Comparison of ENCODE assay signal across 19 cellular contexts in the genomic region with DNA sequence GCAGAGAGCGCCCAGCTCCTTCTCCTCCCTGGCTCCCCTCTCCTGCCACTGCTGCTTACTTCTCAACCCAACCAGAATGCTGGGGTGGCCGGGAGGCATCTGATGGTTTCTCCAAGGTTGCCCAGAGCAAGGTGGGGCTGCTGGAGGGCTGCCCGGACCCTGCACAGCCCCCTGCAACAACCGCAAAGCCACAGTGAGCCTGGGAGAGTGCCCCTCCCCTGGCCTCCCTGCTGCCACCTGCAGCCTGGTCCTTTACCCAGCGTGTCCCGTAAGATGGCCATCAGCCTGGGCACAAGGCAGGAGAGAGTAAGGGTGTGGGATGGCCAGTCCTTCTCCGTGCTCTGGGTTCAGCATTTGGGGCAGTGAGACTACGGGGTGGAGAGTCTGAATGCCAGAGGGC. TPM values are rescaled to one million over a fixed set of nuclear protein-coding genes. Genes with fewer than 3 reads are reported as not detected.
DNase-seq lines count a peak whose midpoint lies in the region; ATAC-seq, FAIRE-seq and TF ChIP-seq lines count a peak whose summit lies in the region.
"Had no signal": no experiment of that assay in that cellular context is flagged by ENCODE, and none has a peak within 500 bp of the region (broad histone marks: within the 10 kb centered on the region; RNA-seq: fewer than 3 reads in every experiment).

No MANE protein-coding gene starts in this region.

- no peak overlapping the region for H3K4me3 ChIP-seq in HepG2 (replicated peaks in 1 of 3; ENCODE audit: insufficient read depth in 1 of 3, low read depth in 2 of 3, low read length in 3 of 3)
- H3K4me3 ChIP-seq in right lobe of liver, result no peak overlapping the region
- no peak overlapping the region for H3K4me3 ChIP-seq in WERI-Rb-1 (ENCODE audit: low read depth, low read length)
- no peak overlapping the region for H3K4me3 ChIP-seq in Karpas-422 (ENCODE audit: low read length)
- no peak overlapping the region for H3K4me3 ChIP-seq in gastroesophageal sphincter
- H3K4me3 ChIP-seq: GM12878 had no signal

- peaks cover 2% of the 10 kb centered on the region for H3K79me2 ChIP-seq in HepG2 (ENCODE audit: insufficient read depth, low read length)
- H3K79me2 ChIP-seq in Karpas-422 (ENCODE audit: low read length), result no peaks in the 10 kb centered on the region

- WGBS in HepG2 (ENCODE audit: low lambda C conversion rate), result 100% methylated on average over 6 of the region's 8 CpGs
- 84% methylated on average over 3 of the region's 8 CpGs for WGBS in right lobe of liver (ENCODE audit: insufficient coverage, low coverage, low lambda C conversion rate, missing lambda C conversion rate)
- no CpG with 5 or more reads among the region's 8 CpGs for WGBS in gastroesophageal sphincter (ENCODE audit: low coverage in 1 of 2), 2 donors

- TF ChIP-seq RAD21 in HepG2 (CRISPR knock-in tag; IDR thresholded peaks at IDR 0.05), result no peak

- H3K4me1 ChIP-seq in HepG2 (ENCODE audit: insufficient read depth, low read length) (no peaks in the 10 kb centered on the region), right lobe of liver (no peaks in the 10 kb centered on the region), Karpas-422 (ENCODE audit: low read length) (no peaks in the 10 kb centered on the region), gastroesophageal sphincter (no peaks in the 10 kb centered on the region)
- H3K4me1 ChIP-seq: Caco-2 had no signal

- in situ Hi-C loops in HepG2 (cut with HindIII; ENCODE audit: extremely low pct_ligation_motif_present, low pct_unique_long_range_greater_than_20kb), result no loop called here

- H3K4me2 ChIP-seq in HepG2 (ENCODE audit: low read depth, low read length) (no peak overlapping the region), Karpas-422 (ENCODE audit: low read depth, low read length, poor library complexity, severe bottlenecking) (no peak overlapping the region)

- H4K20me1 ChIP-seq in HepG2 (ENCODE audit: insufficient read depth, low read length) (no peaks in the 10 kb centered on the region), Karpas-422 (ENCODE audit: insufficient read depth, low read depth, low read length) (no peaks in the 10 kb centered on the region)

- CTCF ChIA-PET in HepG2 (lab: Yijun Ruan, JAX; ENCODE audit: low intra/inter-chr PET ratio, low total read pairs), result interaction anchor here (0.8 kb wide), 1 partner anchor 95 kb away, joined by 3 read pairs; no protein-coding TSS in a partner anchor

- POLR2A ChIA-PET in HepG2 (lab: Yijun Ruan, JAX), result no interaction called here

- TF ChIP-seq CTCF in HepG2 (CRISPR knock-in tag; IDR thresholded peaks at IDR 0.05) (no peak), right lobe of liver (IDR thresholded peaks at IDR 0.05) (no peak), WERI-Rb-1 (IDR thresholded peaks at IDR 0.05; ENCODE audit: low read depth, low read length) (peak; percentile 53), gastroesophageal sphincter (IDR thresholded peaks at IDR 0.05) (no peak)

- no peak for FAIRE-seq in HepG2 (lab: Jason Lieb, UNC)
- FAIRE-seq: GM12878, RCC 7860 had no signal

- TF ChIP-seq EP300 in HepG2 (IDR thresholded peaks at IDR 0.05; ENCODE audit: low read depth in 2 of 2, low read length in 2 of 2) (no peak), HepG2 (CRISPR knock-in tag; IDR thresholded peaks at IDR 0.05; ENCODE audit: borderline replicate concordance) (no peak), gastroesophageal sphincter (IDR thresholded peaks at IDR 0.05) (no peak)

- H3K27ac ChIP-seq in HepG2 (ENCODE audit: extremely low read length, insufficient read depth, low read length), result no peak overlapping the region
- H3K27ac ChIP-seq in right lobe of liver, result no peak overlapping the region
- H3K27ac ChIP-seq in WERI-Rb-1, result no peak overlapping the region
- H3K27ac ChIP-seq in Karpas-422 (ENCODE audit: low read length), result no peak overlapping the region
- no peak overlapping the region for H3K27ac ChIP-seq in gastroesophageal sphincter

- intact Hi-C loops in HepG2 (cut with micrococcal nuclease; ENCODE audit: unreplicated experiment), result no loop called here
- intact Hi-C loops in right lobe of liver (cut with DNase I), result no loop called here
- intact Hi-C loops in left colon (cut with DNase I, micrococcal nuclease), result no loop called here

- H3K9me3 ChIP-seq in HepG2 (ENCODE audit: low read length) (no peaks in the 10 kb centered on the region), right lobe of liver (no peaks in the 10 kb centered on the region), WERI-Rb-1 (ENCODE audit: severe bottlenecking) (peaks cover 4% of the 10 kb centered on the region), Karpas-422 (ENCODE audit: low read length) (no peaks in the 10 kb centered on the region), gastroesophageal sphincter (no peaks in the 10 kb centered on the region)

- BruUV-seq in HepG2 (replicated peaks; lab: Mats Ljungman, UMichigan), result no TSS peak

- DNase-seq in HepG2 (ENCODE audit: low spot score) (no peak), right lobe of liver (no peak), WERI-Rb-1 (no peak), left colon (no peak), Karpas-422 (no peak), NOMO-1 treated with dmso at 0.1 percent for 144 hours (lab: John Stamatoyannopoulos, UW; ENCODE audit: unreplicated experiment) (no peak)
- DNase-seq: Caco-2; CD4-positive, alpha-beta T cell; GF-D8; H7; NCI-H1417 treated with DMSO at 0.1 percent for 48 hours; NCI-H2029 treated with DMSO at 0.1 percent for 48 hours; NCI-H2171; NCI-H526 treated with DMSO at 0.1 percent for 48 hours; Right ventricle myocardium superior had no signal

- H2AFZ ChIP-seq in HepG2 (ENCODE audit: low read length) (no peak overlapping the region), Karpas-422 (ENCODE audit: low read length) (no peak overlapping the region)

- H3K36me3 ChIP-seq in HepG2 (replicated peaks in 1 of 2; ENCODE audit: control insufficient read depth in 1 of 2, insufficient read depth in 2 of 2, low read length in 2 of 2), result peaks cover 10 to 11% of the 10 kb centered on the region in 2 experiments; a peak in 3 of 5 replicates
- H3K36me3 ChIP-seq in right lobe of liver, result no peaks in the 10 kb centered on the region
- no peaks in the 10 kb centered on the region for H3K36me3 ChIP-seq in WERI-Rb-1
- no peaks in the 10 kb centered on the region; the same call in 1 of the 2 replicates for H3K36me3 ChIP-seq in Karpas-422 (ENCODE audit: insufficient read depth, low read length)
- H3K36me3 ChIP-seq in gastroesophageal sphincter, result peaks cover 0 to 67% of the 10 kb centered on the region in 2 donors

- TF ChIP-seq POLR2A in HepG2 (IDR thresholded peaks at IDR 0.05; ENCODE audit: insufficient read depth in 1 of 2, low read depth in 2 of 2, low read length in 2 of 2) (no peak), right lobe of liver (IDR thresholded peaks at IDR 0.05) (no peak), gastroesophageal sphincter (IDR thresholded peaks at IDR 0.05) (no peak)

- ATAC-seq in HepG2 (peak; percentile 23; the same call in 2 of the 3 replicates), right lobe of liver (no peak), left colon (peak; percentile 42), gastroesophageal sphincter (no peak), HG03108 (IDR thresholded peaks at IDR 0.05; ENCODE audit: unreplicated experiment) (no peak)
- ATAC-seq: GM12878 had no signal

- no peaks in the 10 kb centered on the region for H3K9me2 ChIP-seq in Karpas-422 (replicated peaks; ENCODE audit: insufficient read depth, low read length)

- H3K27me3 ChIP-seq in HepG2 (ENCODE audit: control insufficient read depth in 1 of 2, insufficient read depth in 2 of 2, low read length in 2 of 2), result no peaks in the 10 kb centered on the region; a peak in 1 of 5 replicates
- H3K27me3 ChIP-seq in right lobe of liver, result no peaks in the 10 kb centered on the region
- no peaks in the 10 kb centered on the region for H3K27me3 ChIP-seq in WERI-Rb-1 (ENCODE audit: insufficient read depth, low read depth, severe bottlenecking)
- no peaks in the 10 kb centered on the region for H3K27me3 ChIP-seq in Karpas-422 (ENCODE audit: low read length)
- H3K27me3 ChIP-seq in gastroesophageal sphincter, result peaks cover 7% of the 10 kb centered on the region

- H3K9ac ChIP-seq in HepG2 (ENCODE audit: insufficient read depth, low read depth, low read length) (no peak overlapping the region), Karpas-422 (ENCODE audit: low read length) (no peak overlapping the region)

RNA-seq across cellular contexts. Expression of gene MX2, which starts 17.0 kb away (rescaled TPM):
- 35.7 and 46.9 TPM in 2 replicates for total RNA-seq in HepG2 (2016; rRNA removed; fragmentation: Illumina TruSeq; extraction: Trizol)
- 13.1 and 13.9 TPM in 2 replicates for total RNA-seq in HepG2 (2016; cell fraction: cytosol; rRNA removed; fragmentation: Illumina TruSeq; extraction: Trizol; ENCODE audit: low read depth)
- 36.0 and 40.4 TPM in 2 replicates for total RNA-seq in HepG2 (2016; cell fraction: insoluble cytoplasmic fraction; rRNA removed; fragmentation: Illumina TruSeq; extraction: Trizol)
- 49.7 and 53.9 TPM in 2 replicates for total RNA-seq in HepG2 (2016; cell fraction: membrane; rRNA removed; fragmentation: Illumina TruSeq; extraction: Trizol)
- total RNA-seq in HepG2 (2016; cell fraction: nucleus; rRNA removed; fragmentation: Illumina TruSeq; extraction: Trizol), result 22.1 and 28.5 TPM in 2 replicates
- polyA plus RNA-seq in HepG2 (2011; rRNA removed), result 24.0 and 26.3 TPM in 2 replicates
- 19.7 and 23.1 TPM in 2 replicates for polyA plus RNA-seq in HepG2 (2011; cell fraction: cytosol; rRNA removed)
- polyA plus RNA-seq in HepG2 (2011; cell fraction: nucleus; rRNA removed), result 20.8 and 25.8 TPM in 2 replicates
- 21.5 and 22.7 TPM in 2 replicates for polyA plus RNA-seq in HepG2 (2012)
- 15.4 and 17.8 TPM in 2 replicates for polyA plus RNA-seq in HepG2 (2016; cell fraction: cytosol; fragmentation: Illumina TruSeq; extraction: Trizol; ENCODE audit: low read depth)
- 34.6 and 40.6 TPM in 2 replicates for polyA plus RNA-seq in HepG2 (2016; cell fraction: insoluble cytoplasmic fraction; fragmentation: Illumina TruSeq; extraction: Trizol; ENCODE audit: low read depth)
- polyA plus RNA-seq in HepG2 (2016; cell fraction: membrane; fragmentation: Illumina TruSeq; extraction: Trizol; ENCODE audit: low read depth), result 37.5 and 39.1 TPM in 2 replicates
- polyA plus RNA-seq in HepG2 (2016; cell fraction: nucleus; fragmentation: Illumina TruSeq; extraction: Trizol; ENCODE audit: insufficient read depth, low read depth), result 26.6 and 29.1 TPM in 2 replicates
- 0.21 and 25.1 TPM in 2 replicates for polyA minus RNA-seq in HepG2 (2011; rRNA and poly(A)+ RNA removed; ENCODE audit: low replicate concordance)
- polyA minus RNA-seq in HepG2 (2011; cell fraction: cytosol; rRNA and poly(A)+ RNA removed), result 15.5 and 16.9 TPM in 2 replicates
- 45.6 and 52.1 TPM in 2 replicates for polyA minus RNA-seq in HepG2 (2011; cell fraction: nucleus; rRNA and poly(A)+ RNA removed)
- total RNA-seq in right lobe of liver, result 1 to 10 TPM in 4 of 6 experiments, under 1 TPM in 2; 0.49 to 1.9 (median 1.5) TPM
- total RNA-seq in left colon, result 1 to 10 TPM; 3.8 TPM
- 27.8 and 31.0 TPM in 2 replicates for total RNA-seq in Karpas-422 (2014; rRNA removed; shearing (Covaris generic); ENCODE audit: low replicate concordance)
- total RNA-seq in gastroesophageal sphincter, result 10 to 100 TPM in 2 of 4 donors, 1 to 10 TPM in 2; 7.3 to 16.3 (median 11.2) TPM

RNA-seq across cellular contexts. Expression of gene MX1, which starts 47.2 kb away (rescaled TPM):
- total RNA-seq in HepG2 (2016; rRNA removed; fragmentation: Illumina TruSeq; extraction: Trizol) (5.8 and 6.5 TPM in 2 replicates), right lobe of liver (10 to 100 TPM in 4 of 6 experiments, 1 to 10 TPM in 2; 6.1 to 25.4 (median 10.5) TPM), left colon (10 to 100 TPM; 36.4 to 91.7 TPM), gastroesophageal sphincter (10 to 100 TPM; 20.2 to 40.3 (median 31.5) TPM)
- total RNA-seq in HepG2 (2016; cell fraction: cytosol; rRNA removed; fragmentation: Illumina TruSeq; extraction: Trizol; ENCODE audit: low read depth), result 0.91 and 1.5 TPM in 2 replicates
- total RNA-seq in HepG2 (2016; cell fraction: insoluble cytoplasmic fraction; rRNA removed; fragmentation: Illumina TruSeq; extraction: Trizol), result 4.7 and 6.3 TPM in 2 replicates
- total RNA-seq in HepG2 (2016; cell fraction: membrane; rRNA removed; fragmentation: Illumina TruSeq; extraction: Trizol), result 2.0 and 2.5 TPM in 2 replicates
- 5.1 and 6.0 TPM in 2 replicates for total RNA-seq in HepG2 (2016; cell fraction: nucleus; rRNA removed; fragmentation: Illumina TruSeq; extraction: Trizol)
- 2.6 and 4.1 TPM in 2 replicates for polyA plus RNA-seq in HepG2 (2011; rRNA removed)
- 1.9 and 3.3 TPM in 2 replicates for polyA plus RNA-seq in HepG2 (2011; cell fraction: cytosol; rRNA removed)
- 10.6 and 13.3 TPM in 2 replicates for polyA plus RNA-seq in HepG2 (2011; cell fraction: nucleus; rRNA removed)
- polyA plus RNA-seq in HepG2 (2012), result 3.1 and 3.2 TPM in 2 replicates
- polyA plus RNA-seq in HepG2 (2016; cell fraction: cytosol; fragmentation: Illumina TruSeq; extraction: Trizol; ENCODE audit: low read depth), result 0.67 and 0.69 TPM in 2 replicates
- 4.3 and 4.6 TPM in 2 replicates for polyA plus RNA-seq in HepG2 (2016; cell fraction: insoluble cytoplasmic fraction; fragmentation: Illumina TruSeq; extraction: Trizol; ENCODE audit: low read depth)
- 1.1 and 1.5 TPM in 2 replicates for polyA plus RNA-seq in HepG2 (2016; cell fraction: membrane; fragmentation: Illumina TruSeq; extraction: Trizol; ENCODE audit: low read depth)
- 6.6 and 7.4 TPM in 2 replicates for polyA plus RNA-seq in HepG2 (2016; cell fraction: nucleus; fragmentation: Illumina TruSeq; extraction: Trizol; ENCODE audit: insufficient read depth, low read depth)
- 6.7 and 7.0 TPM in 2 replicates for polyA minus RNA-seq in HepG2 (2011; rRNA and poly(A)+ RNA removed; ENCODE audit: low replicate concordance)
- polyA minus RNA-seq in HepG2 (2011; cell fraction: cytosol; rRNA and poly(A)+ RNA removed), result 2.9 and 4.3 TPM in 2 replicates
- 8.6 and 13.1 TPM in 2 replicates for polyA minus RNA-seq in HepG2 (2011; cell fraction: nucleus; rRNA and poly(A)+ RNA removed)
- 90.0 and 108 TPM in 2 replicates for total RNA-seq in Karpas-422 (2014; rRNA removed; shearing (Covaris generic); ENCODE audit: low replicate concordance)

Comparison
In these comparisons a context has a peak if more than half of its experiments do, and no peak if none do; other contexts are left out.
1. ATAC-seq: peak in HepG2 (single experiment) and left colon (single experiment); none in right lobe of liver (0 of 4), gastroesophageal sphincter (single experiment) and HG03108 (single experiment).